1 cellular context compared by ENCODE assay signal in genomic region chr1:54290443-54291184, GRCh38.
TF ChIP-seq lines count a peak whose summit lies in the region.

No MANE protein-coding gene starts in this region.

TF ChIP-seq in HepG2, 621 proteins besides CTCF, POLR2A, EP300 and RAD21 (continued from another document):
- TF ChIP-seq CSRNP2 (CRISPR knock-in tag; conservative IDR thresholded peaks at IDR 0.05; ENCODE audit: low read depth) (no peak), SNAPC2 (CRISPR knock-in tag; IDR thresholded peaks at IDR 0.05) (no peak), HNF4A (CRISPR knock-in tag; IDR thresholded peaks at IDR 0.05) (peak; percentile 59), DBP (CRISPR knock-in tag; IDR thresholded peaks at IDR 0.05; ENCODE audit: not compliant biosample characterization) (no peak), MAFG (CRISPR knock-in tag; IDR thresholded peaks at IDR 0.05) (no peak), PAWR (CRISPR knock-in tag; IDR thresholded peaks at IDR 0.05; ENCODE audit: borderline replicate concordance) (no peak), FOSL2 (CRISPR knock-in tag; IDR thresholded peaks at IDR 0.05) (no peak), ZSCAN30 (CRISPR knock-in tag; IDR thresholded peaks at IDR 0.05) (no peak), ZNF367 (CRISPR knock-in tag; IDR thresholded peaks at IDR 0.05; ENCODE audit: borderline replicate concordance) (no peak), IKZF4 (CRISPR knock-in tag; IDR thresholded peaks at IDR 0.05; ENCODE audit: borderline replicate concordance, low read depth, not compliant biosample characterization) (no peak), ZIK1 (CRISPR knock-in tag; IDR thresholded peaks at IDR 0.05; ENCODE audit: borderline replicate concordance, low read depth) (no peak), POLR2AphosphoS2 (IDR thresholded peaks at IDR 0.05; ENCODE audit: low read depth, low read length) (no peak), SMAD9 (CRISPR knock-in tag; IDR thresholded peaks at IDR 0.05) (no peak), PPARG (CRISPR knock-in tag; conservative IDR thresholded peaks at IDR 0.05) (peak; percentile 46; the same call in 1 of the 2 replicates), ZNF776 (CRISPR knock-in tag; IDR thresholded peaks at IDR 0.05) (no peak), HNF4G (IDR thresholded peaks at IDR 0.05; ENCODE audit: borderline replicate concordance, low read depth, low read length) (peak; percentile 38; the same call in 1 of the 2 replicates), HNF4G (CRISPR knock-in tag; IDR thresholded peaks at IDR 0.05; ENCODE audit: borderline replicate concordance, low read depth) (no peak), ZNF329 (CRISPR knock-in tag; IDR thresholded peaks at IDR 0.05; ENCODE audit: low read depth) (no peak)
- TF ChIP-seq, protein P1, sequence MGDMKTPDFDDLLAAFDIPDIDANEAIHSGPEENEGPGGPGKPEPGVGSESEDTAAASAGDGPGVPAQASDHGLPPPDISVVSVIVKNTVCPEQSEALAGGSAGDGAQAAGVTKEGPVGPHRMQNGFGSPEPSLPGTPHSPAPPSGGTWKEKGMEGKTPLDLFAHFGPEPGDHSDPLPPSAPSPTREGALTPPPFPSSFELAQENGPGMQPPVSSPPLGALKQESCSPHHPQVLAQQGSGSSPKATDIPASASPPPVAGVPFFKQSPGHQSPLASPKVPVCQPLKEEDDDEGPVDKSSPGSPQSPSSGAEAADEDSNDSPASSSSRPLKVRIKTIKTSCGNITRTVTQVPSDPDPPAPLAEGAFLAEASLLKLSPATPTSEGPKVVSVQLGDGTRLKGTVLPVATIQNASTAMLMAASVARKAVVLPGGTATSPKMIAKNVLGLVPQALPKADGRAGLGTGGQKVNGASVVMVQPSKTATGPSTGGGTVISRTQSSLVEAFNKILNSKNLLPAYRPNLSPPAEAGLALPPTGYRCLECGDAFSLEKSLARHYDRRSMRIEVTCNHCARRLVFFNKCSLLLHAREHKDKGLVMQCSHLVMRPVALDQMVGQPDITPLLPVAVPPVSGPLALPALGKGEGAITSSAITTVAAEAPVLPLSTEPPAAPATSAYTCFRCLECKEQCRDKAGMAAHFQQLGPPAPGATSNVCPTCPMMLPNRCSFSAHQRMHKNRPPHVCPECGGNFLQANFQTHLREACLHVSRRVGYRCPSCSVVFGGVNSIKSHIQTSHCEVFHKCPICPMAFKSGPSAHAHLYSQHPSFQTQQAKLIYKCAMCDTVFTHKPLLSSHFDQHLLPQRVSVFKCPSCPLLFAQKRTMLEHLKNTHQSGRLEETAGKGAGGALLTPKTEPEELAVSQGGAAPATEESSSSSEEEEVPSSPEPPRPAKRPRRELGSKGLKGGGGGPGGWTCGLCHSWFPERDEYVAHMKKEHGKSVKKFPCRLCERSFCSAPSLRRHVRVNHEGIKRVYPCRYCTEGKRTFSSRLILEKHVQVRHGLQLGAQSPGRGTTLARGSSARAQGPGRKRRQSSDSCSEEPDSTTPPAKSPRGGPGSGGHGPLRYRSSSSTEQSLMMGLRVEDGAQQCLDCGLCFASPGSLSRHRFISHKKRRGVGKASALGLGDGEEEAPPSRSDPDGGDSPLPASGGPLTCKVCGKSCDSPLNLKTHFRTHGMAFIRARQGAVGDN (CRISPR knock-in tag; IDR thresholded peaks at IDR 0.05): no peak
- TF ChIP-seq, protein P2, sequence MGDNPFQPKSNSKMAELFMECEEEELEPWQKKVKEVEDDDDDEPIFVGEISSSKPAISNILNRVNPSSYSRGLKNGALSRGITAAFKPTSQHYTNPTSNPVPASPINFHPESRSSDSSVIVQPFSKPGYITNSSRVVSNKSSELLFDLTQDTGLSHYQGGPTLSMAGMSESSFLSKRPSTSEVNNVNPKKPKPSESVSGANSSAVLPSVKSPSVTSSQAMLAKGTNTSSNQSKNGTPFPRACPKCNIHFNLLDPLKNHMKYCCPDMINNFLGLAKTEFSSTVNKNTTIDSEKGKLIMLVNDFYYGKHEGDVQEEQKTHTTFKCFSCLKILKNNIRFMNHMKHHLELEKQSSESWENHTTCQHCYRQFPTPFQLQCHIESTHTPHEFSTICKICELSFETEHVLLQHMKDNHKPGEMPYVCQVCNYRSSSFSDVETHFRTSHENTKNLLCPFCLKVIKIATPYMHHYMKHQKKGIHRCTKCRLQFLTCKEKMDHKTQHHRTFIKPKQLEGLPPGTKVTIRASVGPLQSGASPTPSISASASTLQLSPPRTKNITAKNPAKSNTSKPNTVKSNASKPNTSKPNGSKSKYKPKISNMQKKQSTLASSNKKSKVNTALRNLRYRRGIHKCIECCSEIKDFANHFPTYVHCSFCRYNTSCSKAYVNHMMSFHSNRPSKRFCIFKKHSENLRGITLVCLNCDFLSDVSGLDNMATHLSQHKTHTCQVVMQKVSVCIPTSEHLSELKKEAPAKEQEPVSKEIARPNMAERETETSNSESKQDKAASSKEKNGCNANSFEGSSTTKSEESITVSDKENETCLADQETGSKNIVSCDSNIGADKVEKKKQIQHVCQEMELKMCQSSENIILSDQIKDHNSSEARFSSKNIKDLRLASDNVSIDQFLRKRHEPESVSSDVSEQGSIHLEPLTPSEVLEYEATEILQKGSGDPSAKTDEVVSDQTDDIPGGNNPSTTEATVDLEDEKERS (CRISPR knock-in tag; IDR thresholded peaks at IDR 0.05): no peak
